ENCODE assay signal across 3 cellular contexts in the genomic region with DNA sequence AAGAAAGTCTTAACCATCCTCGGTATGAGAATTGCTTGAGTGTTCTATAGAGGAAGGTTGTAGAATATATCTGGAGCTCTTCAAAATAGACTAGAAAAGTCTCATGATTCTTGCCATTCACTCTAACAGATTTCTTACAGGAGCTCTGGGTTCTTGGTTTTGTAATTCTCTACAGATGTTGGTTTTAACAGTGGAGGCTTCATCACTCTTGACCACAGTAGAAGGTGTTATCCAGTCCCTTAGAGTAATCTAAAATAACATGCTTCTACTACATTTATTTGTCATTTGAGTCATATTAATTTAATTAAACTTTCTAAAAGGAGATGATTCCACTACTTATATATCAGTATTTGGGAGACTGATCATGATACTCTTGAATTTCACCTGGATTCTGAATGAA.
TF ChIP-seq lines count a peak whose summit lies in the region.

No MANE protein-coding gene starts in this region.

TF ChIP-seq in GM23338, 12 proteins besides CTCF, POLR2A, EP300 and RAD21 (continues in another document):
- TF ChIP-seq NANOG (IDR thresholded peaks at IDR 0.05; ENCODE audit: borderline replicate concordance), result no peak
- no peak for TF ChIP-seq EZH2 (IDR thresholded peaks at IDR 0.05; ENCODE audit: low read depth, unreplicated experiment)
- TF ChIP-seq, protein P1, sequence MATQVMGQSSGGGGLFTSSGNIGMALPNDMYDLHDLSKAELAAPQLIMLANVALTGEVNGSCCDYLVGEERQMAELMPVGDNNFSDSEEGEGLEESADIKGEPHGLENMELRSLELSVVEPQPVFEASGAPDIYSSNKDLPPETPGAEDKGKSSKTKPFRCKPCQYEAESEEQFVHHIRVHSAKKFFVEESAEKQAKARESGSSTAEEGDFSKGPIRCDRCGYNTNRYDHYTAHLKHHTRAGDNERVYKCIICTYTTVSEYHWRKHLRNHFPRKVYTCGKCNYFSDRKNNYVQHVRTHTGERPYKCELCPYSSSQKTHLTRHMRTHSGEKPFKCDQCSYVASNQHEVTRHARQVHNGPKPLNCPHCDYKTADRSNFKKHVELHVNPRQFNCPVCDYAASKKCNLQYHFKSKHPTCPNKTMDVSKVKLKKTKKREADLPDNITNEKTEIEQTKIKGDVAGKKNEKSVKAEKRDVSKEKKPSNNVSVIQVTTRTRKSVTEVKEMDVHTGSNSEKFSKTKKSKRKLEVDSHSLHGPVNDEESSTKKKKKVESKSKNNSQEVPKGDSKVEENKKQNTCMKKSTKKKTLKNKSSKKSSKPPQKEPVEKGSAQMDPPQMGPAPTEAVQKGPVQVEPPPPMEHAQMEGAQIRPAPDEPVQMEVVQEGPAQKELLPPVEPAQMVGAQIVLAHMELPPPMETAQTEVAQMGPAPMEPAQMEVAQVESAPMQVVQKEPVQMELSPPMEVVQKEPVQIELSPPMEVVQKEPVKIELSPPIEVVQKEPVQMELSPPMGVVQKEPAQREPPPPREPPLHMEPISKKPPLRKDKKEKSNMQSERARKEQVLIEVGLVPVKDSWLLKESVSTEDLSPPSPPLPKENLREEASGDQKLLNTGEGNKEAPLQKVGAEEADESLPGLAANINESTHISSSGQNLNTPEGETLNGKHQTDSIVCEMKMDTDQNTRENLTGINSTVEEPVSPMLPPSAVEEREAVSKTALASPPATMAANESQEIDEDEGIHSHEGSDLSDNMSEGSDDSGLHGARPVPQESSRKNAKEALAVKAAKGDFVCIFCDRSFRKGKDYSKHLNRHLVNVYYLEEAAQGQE (IDR thresholded peaks at IDR 0.05; ENCODE audit: unreplicated experiment), result no peak
- TF ChIP-seq JUNB (IDR thresholded peaks at IDR 0.05; ENCODE audit: unreplicated experiment), result no peak
- TF ChIP-seq POLR2AphosphoS5 (IDR thresholded peaks at IDR 0.05; ENCODE audit: low read depth), result no peak

TF ChIP-seq in WTC11, 78 proteins besides CTCF, POLR2A, EP300 and RAD21 (continues in another document):
- TF ChIP-seq, protein P2, sequence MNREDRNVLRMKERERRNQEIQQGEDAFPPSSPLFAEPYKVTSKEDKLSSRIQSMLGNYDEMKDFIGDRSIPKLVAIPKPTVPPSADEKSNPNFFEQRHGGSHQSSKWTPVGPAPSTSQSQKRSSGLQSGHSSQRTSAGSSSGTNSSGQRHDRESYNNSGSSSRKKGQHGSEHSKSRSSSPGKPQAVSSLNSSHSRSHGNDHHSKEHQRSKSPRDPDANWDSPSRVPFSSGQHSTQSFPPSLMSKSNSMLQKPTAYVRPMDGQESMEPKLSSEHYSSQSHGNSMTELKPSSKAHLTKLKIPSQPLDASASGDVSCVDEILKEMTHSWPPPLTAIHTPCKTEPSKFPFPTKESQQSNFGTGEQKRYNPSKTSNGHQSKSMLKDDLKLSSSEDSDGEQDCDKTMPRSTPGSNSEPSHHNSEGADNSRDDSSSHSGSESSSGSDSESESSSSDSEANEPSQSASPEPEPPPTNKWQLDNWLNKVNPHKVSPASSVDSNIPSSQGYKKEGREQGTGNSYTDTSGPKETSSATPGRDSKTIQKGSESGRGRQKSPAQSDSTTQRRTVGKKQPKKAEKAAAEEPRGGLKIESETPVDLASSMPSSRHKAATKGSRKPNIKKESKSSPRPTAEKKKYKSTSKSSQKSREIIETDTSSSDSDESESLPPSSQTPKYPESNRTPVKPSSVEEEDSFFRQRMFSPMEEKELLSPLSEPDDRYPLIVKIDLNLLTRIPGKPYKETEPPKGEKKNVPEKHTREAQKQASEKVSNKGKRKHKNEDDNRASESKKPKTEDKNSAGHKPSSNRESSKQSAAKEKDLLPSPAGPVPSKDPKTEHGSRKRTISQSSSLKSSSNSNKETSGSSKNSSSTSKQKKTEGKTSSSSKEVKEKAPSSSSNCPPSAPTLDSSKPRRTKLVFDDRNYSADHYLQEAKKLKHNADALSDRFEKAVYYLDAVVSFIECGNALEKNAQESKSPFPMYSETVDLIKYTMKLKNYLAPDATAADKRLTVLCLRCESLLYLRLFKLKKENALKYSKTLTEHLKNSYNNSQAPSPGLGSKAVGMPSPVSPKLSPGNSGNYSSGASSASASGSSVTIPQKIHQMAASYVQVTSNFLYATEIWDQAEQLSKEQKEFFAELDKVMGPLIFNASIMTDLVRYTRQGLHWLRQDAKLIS (CRISPR knock-in tag; IDR thresholded peaks at IDR 0.05; ENCODE audit: borderline replicate concordance), result no peak
- TF ChIP-seq CREM (CRISPR knock-in tag; IDR thresholded peaks at IDR 0.05) (no peak), MYBL2 (CRISPR knock-in tag; IDR thresholded peaks at IDR 0.05) (no peak), OVOL2 (CRISPR knock-in tag; IDR thresholded peaks at IDR 0.05; ENCODE audit: borderline replicate concordance) (no peak), SMAD4 (CRISPR knock-in tag; IDR thresholded peaks at IDR 0.05) (no peak), NR1H2 (CRISPR knock-in tag; IDR thresholded peaks at IDR 0.05) (no peak), ZNF138 (CRISPR knock-in tag; conservative IDR thresholded peaks at IDR 0.05) (no peak)
- TF ChIP-seq, protein P3, sequence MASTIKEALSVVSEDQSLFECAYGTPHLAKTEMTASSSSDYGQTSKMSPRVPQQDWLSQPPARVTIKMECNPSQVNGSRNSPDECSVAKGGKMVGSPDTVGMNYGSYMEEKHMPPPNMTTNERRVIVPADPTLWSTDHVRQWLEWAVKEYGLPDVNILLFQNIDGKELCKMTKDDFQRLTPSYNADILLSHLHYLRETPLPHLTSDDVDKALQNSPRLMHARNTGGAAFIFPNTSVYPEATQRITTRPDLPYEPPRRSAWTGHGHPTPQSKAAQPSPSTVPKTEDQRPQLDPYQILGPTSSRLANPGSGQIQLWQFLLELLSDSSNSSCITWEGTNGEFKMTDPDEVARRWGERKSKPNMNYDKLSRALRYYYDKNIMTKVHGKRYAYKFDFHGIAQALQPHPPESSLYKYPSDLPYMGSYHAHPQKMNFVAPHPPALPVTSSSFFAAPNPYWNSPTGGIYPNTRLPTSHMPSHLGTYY (CRISPR knock-in tag; IDR thresholded peaks at IDR 0.05), result no peak
- TF ChIP-seq, protein P4, sequence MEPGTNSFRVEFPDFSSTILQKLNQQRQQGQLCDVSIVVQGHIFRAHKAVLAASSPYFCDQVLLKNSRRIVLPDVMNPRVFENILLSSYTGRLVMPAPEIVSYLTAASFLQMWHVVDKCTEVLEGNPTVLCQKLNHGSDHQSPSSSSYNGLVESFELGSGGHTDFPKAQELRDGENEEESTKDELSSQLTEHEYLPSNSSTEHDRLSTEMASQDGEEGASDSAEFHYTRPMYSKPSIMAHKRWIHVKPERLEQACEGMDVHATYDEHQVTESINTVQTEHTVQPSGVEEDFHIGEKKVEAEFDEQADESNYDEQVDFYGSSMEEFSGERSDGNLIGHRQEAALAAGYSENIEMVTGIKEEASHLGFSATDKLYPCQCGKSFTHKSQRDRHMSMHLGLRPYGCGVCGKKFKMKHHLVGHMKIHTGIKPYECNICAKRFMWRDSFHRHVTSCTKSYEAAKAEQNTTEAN (CRISPR knock-in tag; IDR thresholded peaks at IDR 0.05), result no peak
- TF ChIP-seq, protein P5, sequence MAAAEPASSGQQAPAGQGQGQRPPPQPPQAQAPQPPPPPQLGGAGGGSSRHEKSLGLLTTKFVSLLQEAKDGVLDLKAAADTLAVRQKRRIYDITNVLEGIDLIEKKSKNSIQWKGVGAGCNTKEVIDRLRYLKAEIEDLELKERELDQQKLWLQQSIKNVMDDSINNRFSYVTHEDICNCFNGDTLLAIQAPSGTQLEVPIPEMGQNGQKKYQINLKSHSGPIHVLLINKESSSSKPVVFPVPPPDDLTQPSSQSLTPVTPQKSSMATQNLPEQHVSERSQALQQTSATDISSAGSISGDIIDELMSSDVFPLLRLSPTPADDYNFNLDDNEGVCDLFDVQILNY (CRISPR knock-in tag; IDR thresholded peaks at IDR 0.05), result no peak

TF ChIP-seq in H1, 55 proteins besides CTCF, POLR2A, EP300 and RAD21:
- TF ChIP-seq TAF7 (optimal IDR thresholded peaks at IDR 0.05; ENCODE audit: borderline replicate concordance, low read depth, low read length) (peak; percentile 13), KDM5A (IDR thresholded peaks at IDR 0.05; ENCODE audit: low read length) (no peak)
